ENCODE assay signal across 1 cellular context in genomic region chr10:124043310-124044142, GRCh38.
TF ChIP-seq lines count a peak whose summit lies in the region.

No MANE protein-coding gene starts in this region.

TF ChIP-seq in HepG2, 621 proteins besides CTCF, POLR2A, EP300 and RAD21 (continued from another document and continues in another):
- TF ChIP-seq ZNF407 (CRISPR knock-in tag; IDR thresholded peaks at IDR 0.05; ENCODE audit: not compliant biosample characterization): peak; percentile 59
- TF ChIP-seq E2F1 (CRISPR knock-in tag; IDR thresholded peaks at IDR 0.05): no peak
- peak; percentile 82 for TF ChIP-seq TEAD3 (CRISPR knock-in tag; optimal IDR thresholded peaks at IDR 0.05; ENCODE audit: borderline replicate concordance)
- peak; percentile 96 for TF ChIP-seq ELF3 (CRISPR knock-in tag; IDR thresholded peaks at IDR 0.05)
- TF ChIP-seq TRAFD1 (CRISPR knock-in tag; IDR thresholded peaks at IDR 0.05; ENCODE audit: borderline replicate concordance): peak; percentile 36; the same call in 1 of the 2 replicates
- peak; percentile 58; the same call in 1 of the 2 replicates for TF ChIP-seq ZNF878 (CRISPR knock-in tag; IDR thresholded peaks at IDR 0.05)
- TF ChIP-seq HDAC1 (CRISPR knock-in tag; IDR thresholded peaks at IDR 0.05): peak; percentile 94
- TF ChIP-seq CBX1 (IDR thresholded peaks at IDR 0.05; ENCODE audit: low read depth): no peak
- no peak for TF ChIP-seq ZSCAN30 (CRISPR knock-in tag; IDR thresholded peaks at IDR 0.05)
- TF ChIP-seq CC2D1A (CRISPR knock-in tag; IDR thresholded peaks at IDR 0.05): 0 out of 2 replicates have a peak, but pooled peaks have one; percentile 83
- no peak for TF ChIP-seq ZKSCAN5 (CRISPR knock-in tag; IDR thresholded peaks at IDR 0.05)
- TF ChIP-seq HINFP (CRISPR knock-in tag; IDR thresholded peaks at IDR 0.05; ENCODE audit: low read depth): 0 out of 2 replicates have a peak, but pooled peaks have one; percentile 47
- peak; percentile 46; the same call in 1 of the 2 replicates for TF ChIP-seq ZNF276 (CRISPR knock-in tag; IDR thresholded peaks at IDR 0.05; ENCODE audit: low read depth)
- TF ChIP-seq PHF5A (CRISPR knock-in tag; IDR thresholded peaks at IDR 0.05; ENCODE audit: low read depth, unreplicated experiment): no peak
- peak; percentile 96 for TF ChIP-seq ZNF609 (CRISPR knock-in tag; IDR thresholded peaks at IDR 0.05; ENCODE audit: borderline replicate concordance)
- peak; percentile 97 for TF ChIP-seq ZBTB43 (CRISPR knock-in tag; conservative IDR thresholded peaks at IDR 0.05)
- peak; percentile 99 for TF ChIP-seq ZMYM3 (CRISPR knock-in tag; IDR thresholded peaks at IDR 0.05)
- TF ChIP-seq ZFP62 (CRISPR knock-in tag; IDR thresholded peaks at IDR 0.05): no peak
- TF ChIP-seq ZNF839 (CRISPR knock-in tag; IDR thresholded peaks at IDR 0.05; ENCODE audit: borderline replicate concordance): no peak
- TF ChIP-seq ZNF251 (CRISPR knock-in tag; IDR thresholded peaks at IDR 0.05): no peak; the same call in 1 of the 2 replicates
- no peak; the same call in 1 of the 2 replicates for TF ChIP-seq ZFP82 (CRISPR knock-in tag; IDR thresholded peaks at IDR 0.05; ENCODE audit: borderline replicate concordance)
- peak; percentile 81; the same call in 1 of the 2 replicates for TF ChIP-seq ZSCAN20 (CRISPR knock-in tag; IDR thresholded peaks at IDR 0.05; ENCODE audit: borderline replicate concordance)
- no peak for TF ChIP-seq CEBPB (IDR thresholded peaks at IDR 0.05; ENCODE audit: borderline replicate concordance, low read depth, low read length)
- TF ChIP-seq ZNF615 (CRISPR knock-in tag; IDR thresholded peaks at IDR 0.05; ENCODE audit: borderline replicate concordance): peak; percentile 63; the same call in 1 of the 2 replicates
- TF ChIP-seq FOSL2 (CRISPR knock-in tag; IDR thresholded peaks at IDR 0.05): peak; percentile 64
- TF ChIP-seq CCAR2 (optimal IDR thresholded peaks at IDR 0.05; ENCODE audit: low read depth, low read length): no peak
- no peak for TF ChIP-seq ZNF512B (CRISPR knock-in tag; IDR thresholded peaks at IDR 0.05; ENCODE audit: borderline replicate concordance)
- TF ChIP-seq FIP1L1 (IDR thresholded peaks at IDR 0.05; ENCODE audit: borderline replicate concordance, insufficient read depth, low read depth, low read length): no peak
- TF ChIP-seq SMAD1 (CRISPR knock-in tag; IDR thresholded peaks at IDR 0.05; ENCODE audit: borderline replicate concordance, low read depth): peak; percentile 70; the same call in 1 of the 2 replicates
